In the genomic region with DNA sequence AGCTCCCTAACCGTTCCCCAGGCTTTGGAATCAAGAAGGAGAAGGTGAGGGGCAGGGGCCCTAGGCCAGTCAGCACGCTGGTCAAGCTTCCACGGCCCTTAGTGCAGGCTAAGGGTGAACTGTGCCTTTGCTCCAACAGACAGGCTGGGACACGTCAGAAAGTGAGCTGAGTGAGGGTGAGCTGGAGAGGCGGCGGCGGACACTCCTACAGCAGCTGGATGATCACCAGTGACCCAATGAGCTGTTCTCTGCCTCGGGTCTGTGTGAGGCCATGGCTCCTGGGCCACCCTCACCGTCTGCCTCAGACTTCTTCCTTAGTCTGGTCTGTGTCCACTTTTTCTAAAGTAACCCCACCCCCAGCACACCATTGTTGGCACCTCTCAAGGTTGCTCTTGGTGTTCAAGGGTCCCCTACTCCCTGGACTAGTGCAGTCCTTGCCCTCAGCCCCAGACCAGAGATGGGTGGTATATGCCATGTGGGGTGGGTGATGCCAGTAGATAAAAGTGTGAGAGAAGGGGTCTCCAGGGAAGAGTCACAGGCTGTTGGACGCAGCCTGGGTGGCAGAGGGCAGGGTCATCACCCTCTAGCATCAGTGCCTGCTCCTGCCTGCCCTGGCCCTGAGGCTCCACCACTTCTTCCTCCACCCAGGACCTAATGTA, we compare ENCODE assay signal across 9 cellular contexts. TPM values are rescaled to one million over a fixed set of nuclear protein-coding genes. Genes with fewer than 3 reads are reported as not detected.
DNase-seq lines count a peak whose midpoint lies in the region; ATAC-seq, FAIRE-seq and TF ChIP-seq lines count a peak whose summit lies in the region.
"Had no signal": no experiment of that assay in that cellular context is flagged by ENCODE, and none has a peak within 500 bp of the region (broad histone marks: within the 10 kb centered on the region; RNA-seq: fewer than 3 reads in every experiment).

No MANE protein-coding gene starts in this region.

- peak; percentile 33 for TF ChIP-seq POLR2A in endothelial cell of umbilical vein (IDR thresholded peaks at IDR 0.05; ENCODE audit: low read depth, low read length)

- peak overlapping the region; percentile 15 for H3K23ac ChIP-seq in neuronal stem cell (ENCODE audit: low read depth, low read length, poor library complexity)

- WGBS in neuronal stem cell (ENCODE audit: extremely low coverage in 2 of 2, insufficient read length in 2 of 2, insufficient replicate concordance in 1 of 2), 2 donors: no CpG with 5 or more reads among the region's 10 CpGs

- H2AFZ ChIP-seq in endothelial cell of umbilical vein (ENCODE audit: low read depth, low read length) (no peak overlapping the region), neuronal stem cell (ENCODE audit: low read length) (no peak overlapping the region)

- no peak overlapping the region for H3K4ac ChIP-seq in neuronal stem cell (ENCODE audit: low read length)

- no peak overlapping the region for H2BK12ac ChIP-seq in neuronal stem cell (ENCODE audit: low read length)

- H3K9me3 ChIP-seq in CD8-positive, alpha-beta memory T cell (ENCODE audit: low read length): no peaks in the 10 kb centered on the region
- H3K9me3 ChIP-seq in endothelial cell of umbilical vein (replicated peaks; ENCODE audit: control insufficient read depth, insufficient read depth, low read length) (no peaks in the 10 kb centered on the region), neuronal stem cell (replicated peaks in 1 of 2; ENCODE audit: control insufficient read depth in 2 of 2, insufficient read depth in 1 of 2, low read depth in 1 of 2, low read length in 2 of 2) (peaks cover 0 to 2% of the 10 kb centered on the region in 2 donors)

- POLR2A ChIA-PET in CD8-positive, alpha-beta memory T cell (lab: Charles Lee): interaction anchor here (2.6 kb wide), 1 partner anchor 62 kb away, joined by 15 read pairs; a partner anchor contains a TSS
- POLR2A ChIA-PET in RWPE1 (lab: Yijun Ruan, JAX; ENCODE audit: low non-redundant PET): no interaction called here
- POLR2A ChIA-PET in endothelial cell of umbilical vein (lab: Charles Lee): interaction anchor here (1.7 kb wide), 1 partner anchor 97 kb away, joined by 8 read pairs; a partner anchor contains a TSS

- CTCF ChIA-PET in CD8-positive, alpha-beta memory T cell (lab: Charles Lee): interaction anchor here (0.9 to 10.3 kb wide), 14 partner anchors 8 to 285 kb away, joined by 3 to 248 read pairs (median 12); a partner anchor contains a TSS
- CTCF ChIA-PET in RWPE1 (lab: Yijun Ruan, JAX): interaction anchor here (0.6 to 2.4 kb wide), 5 partner anchors 60 to 290 kb away, joined by 3 to 18 read pairs (median 5); a partner anchor contains a TSS
- CTCF ChIA-PET in endothelial cell of umbilical vein (lab: Charles Lee): interaction anchor here (0.5 to 6.8 kb wide), 13 partner anchors 11 to 195 kb away, joined by 3 to 93 read pairs (median 5); a partner anchor contains a TSS

- H3K4me1 ChIP-seq in CD8-positive, alpha-beta memory T cell (ENCODE audit: insufficient read depth, low read length): peaks cover 17% of the 10 kb centered on the region
- H3K4me1 ChIP-seq in endothelial cell of umbilical vein (ENCODE audit: control insufficient read depth, extremely low read depth, insufficient read depth, low read length): peaks cover 31% of the 10 kb centered on the region
- peaks cover 2 to 3% of the 10 kb centered on the region in 2 donors for H3K4me1 ChIP-seq in neuronal stem cell (ENCODE audit: control insufficient read depth in 2 of 2, insufficient read depth in 1 of 2, low read depth in 1 of 2, low read length in 2 of 2)

- no peak overlapping the region for H2BK15ac ChIP-seq in neuronal stem cell (ENCODE audit: low read length)

- intact Hi-C loops in endothelial cell of umbilical vein (cut with micrococcal nuclease): loop anchor here (1.0 to 2.0 kb wide), 3 partner anchors 63 to 119 kb away; a partner anchor contains a TSS

- no peak overlapping the region for H3K4me2 ChIP-seq in endothelial cell of umbilical vein (ENCODE audit: insufficient read depth, low read length)
- H3K4me2 ChIP-seq in neuronal stem cell (ENCODE audit: insufficient read depth, low read length, poor library complexity, severe bottlenecking): no peak overlapping the region

- H3K4me1 Mint-ChIP-seq in CD8-positive, alpha-beta memory T cell: peaks cover 21 to 28% (median 23%) of the 10 kb centered on the region in 3 donors

- H2BK5ac ChIP-seq in neuronal stem cell (ENCODE audit: low read length): no peak overlapping the region

- no peaks in the 10 kb centered on the region for H3K27me3 Mint-ChIP-seq in CD8-positive, alpha-beta memory T cell

- TF ChIP-seq CTCF in RWPE1 (conservative IDR thresholded peaks at IDR 0.05; ENCODE audit: low read depth) (no peak), endothelial cell of umbilical vein (IDR thresholded peaks at IDR 0.05; ENCODE audit: extremely low read depth in 1 of 2, insufficient read depth in 1 of 2, low read depth in 1 of 2, low read length in 2 of 2) (no peak), GM20000 (IDR thresholded peaks at IDR 0.05; ENCODE audit: extremely low read depth, missing control alignments) (no peak)

- H3K36me3 ChIP-seq in CD8-positive, alpha-beta memory T cell (ENCODE audit: insufficient read depth, low read length): peaks cover 5% of the 10 kb centered on the region
- H3K36me3 ChIP-seq in endothelial cell of umbilical vein (ENCODE audit: control insufficient read depth in 2 of 2, extremely low read depth in 1 of 2, insufficient read depth in 2 of 2, low read length in 2 of 2) (peaks cover 26 to 42% of the 10 kb centered on the region in 2 experiments), neuronal stem cell (replicated peaks in 1 of 2; ENCODE audit: control insufficient read depth in 2 of 2, insufficient read depth in 2 of 2, low read length in 2 of 2) (peaks cover 45 to 93% of the 10 kb centered on the region in 2 donors)

- no peak overlapping the region for H2AK5ac ChIP-seq in neuronal stem cell (ENCODE audit: low read depth, low read length)

- no peak overlapping the region for H3K27ac ChIP-seq in CD8-positive, alpha-beta memory T cell (ENCODE audit: low read depth, low read length)
- H3K27ac ChIP-seq in RWPE1 (peak overlapping the region; percentile 82), endothelial cell of umbilical vein (ENCODE audit: insufficient read depth, low read depth, low read length) (no peak overlapping the region), neuronal stem cell (replicated peaks; ENCODE audit: low read length) (no peak overlapping the region)
- H3K27ac ChIP-seq: cardiac muscle cell had no signal

- H3K14ac ChIP-seq in neuronal stem cell (ENCODE audit: low read length): no peak overlapping the region

- no peak for ATAC-seq in HG03139 (IDR thresholded peaks at IDR 0.05; ENCODE audit: unreplicated experiment)

- no peaks in the 10 kb centered on the region for H3K9me1 ChIP-seq in endothelial cell of umbilical vein (replicated peaks; ENCODE audit: control insufficient read depth, extremely low read depth, insufficient read depth, low read length)

- no peaks in the 10 kb centered on the region for H3K79me2 ChIP-seq in endothelial cell of umbilical vein (ENCODE audit: control insufficient read depth, insufficient read depth, low read length)

- no peak overlapping the region for H4K8ac ChIP-seq in neuronal stem cell (ENCODE audit: low read depth, low read length)

- no peak for FAIRE-seq in endothelial cell of umbilical vein (lab: Jason Lieb, UNC)

- peak in 1 of 5 donors; percentile 42 for DNase-seq in CD8-positive, alpha-beta memory T cell
- peak; percentile 84 for DNase-seq in RWPE1 (ENCODE audit: low spot score)
- DNase-seq in endothelial cell of umbilical vein (ENCODE audit: low read depth, low spot score): no peak
- DNase-seq in neuronal stem cell (ENCODE audit: low spot score): no peak
- no peak for DNase-seq in GM20000 (ENCODE audit: low spot score)
- DNase-seq in HUDEP-2 (lab: John Stamatoyannopoulos, UW; ENCODE audit: unreplicated experiment in 76 of 76): no peak
- DNase-seq in NCI-H1417 (lab: John Stamatoyannopoulos, UW): no peak

- H3K9ac ChIP-seq in endothelial cell of umbilical vein (replicated peaks; ENCODE audit: extremely low read depth, insufficient read depth, low read length): no peak overlapping the region
- no peak overlapping the region for H3K9ac ChIP-seq in neuronal stem cell (ENCODE audit: low read depth, low read length, poor library complexity)

- no peaks in the 10 kb centered on the region for H3K27me3 ChIP-seq in CD8-positive, alpha-beta memory T cell (ENCODE audit: insufficient read depth, low read length, poor library complexity, severe bottlenecking)
- H3K27me3 ChIP-seq in endothelial cell of umbilical vein (ENCODE audit: control insufficient read depth in 2 of 2, insufficient read depth in 2 of 2, low read length in 2 of 2): no peaks in the 10 kb centered on the region
- H3K27me3 ChIP-seq in neuronal stem cell (ENCODE audit: control insufficient read depth in 3 of 3, insufficient read depth in 3 of 3, low read depth in 1 of 3, low read length in 3 of 3): no peaks in the 10 kb centered on the region
- H3K27me3 ChIP-seq: cardiac muscle cell had no signal

- H4K20me1 ChIP-seq in endothelial cell of umbilical vein (replicated peaks; ENCODE audit: control insufficient read depth, extremely low read depth, insufficient read depth, low read length): no peaks in the 10 kb centered on the region

- dilution Hi-C loops in endothelial cell of umbilical vein (cut with MboI; ENCODE audit: extremely low pct_ligation_motif_present, low sequenced_read_pairs): no loop called here

- H3K9me3 Mint-ChIP-seq in CD8-positive, alpha-beta memory T cell: no peaks in the 10 kb centered on the region

- no peak overlapping the region for H3K4me3 Mint-ChIP-seq in CD8-positive, alpha-beta memory T cell

- H3K36me3 Mint-ChIP-seq in CD8-positive, alpha-beta memory T cell: peaks cover 0 to 55% (median 3%) of the 10 kb centered on the region in 3 donors

- H3K79me1 ChIP-seq in neuronal stem cell (ENCODE audit: low read depth, low read length): no peaks in the 10 kb centered on the region

- BruUV-seq in endothelial cell of umbilical vein (replicated peaks; lab: Mats Ljungman, UMichigan): no TSS peak

- no peak overlapping the region for H3K4me3 ChIP-seq in CD8-positive, alpha-beta memory T cell (ENCODE audit: low read length)
- H3K4me3 ChIP-seq in endothelial cell of umbilical vein (replicated peaks in 1 of 3; ENCODE audit: insufficient read depth in 1 of 3, low read depth in 1 of 3, low read length in 3 of 3): no peak overlapping the region
- H3K4me3 ChIP-seq in neuronal stem cell (ENCODE audit: low read length in 2 of 2): peak overlapping the region in 1 of 2 donors; percentile 37
- H3K4me3 ChIP-seq: cardiac muscle cell had no signal

- no peak overlapping the region for H4K91ac ChIP-seq in neuronal stem cell (ENCODE audit: low read depth, low read length, poor library complexity)

- no peak overlapping the region for H3K18ac ChIP-seq in neuronal stem cell (ENCODE audit: low read length)

- H2BK120ac ChIP-seq in neuronal stem cell (ENCODE audit: low read depth, low read length): no peak overlapping the region

- peak overlapping the region in 7 of 8 donors; percentile 71 to 98 (median 91) for H3K27ac Mint-ChIP-seq in CD8-positive, alpha-beta memory T cell

RNA-seq across cellular contexts. Expression of a gene that starts 20.7 kb away (rescaled TPM):
- total RNA-seq in CD8-positive, alpha-beta memory T cell: 1 to 10 TPM; 9.0 to 9.9 TPM
- 2.0 TPM for polyA plus RNA-seq in CD8-positive, alpha-beta memory T cell
- total RNA-seq in endothelial cell of umbilical vein: 9.5 and 9.9 TPM in 2 replicates
- polyA plus RNA-seq in endothelial cell of umbilical vein: 5.4 TPM in 2 replicates
- polyA plus RNA-seq in endothelial cell of umbilical vein (2011; cell fraction: cytosol; rRNA removed): 4.3 and 5.3 TPM in 2 replicates
- 32.8 and 33.2 TPM in 2 replicates for polyA plus RNA-seq in endothelial cell of umbilical vein (2011; cell fraction: nucleus; rRNA removed)
- polyA plus RNA-seq in endothelial cell of umbilical vein (2012): 4.4 and 6.2 TPM in 2 replicates
- polyA minus RNA-seq in endothelial cell of umbilical vein: 7.8 and 9.3 TPM in 2 replicates
- 3.9 TPM for polyA minus RNA-seq in endothelial cell of umbilical vein (2011; cell fraction: cytosol; rRNA and poly(A)+ RNA removed)
- polyA minus RNA-seq in endothelial cell of umbilical vein (2011; cell fraction: nucleus; rRNA and poly(A)+ RNA removed): 8.2 and 11.7 TPM in 2 replicates
- polyA plus RNA-seq in neuronal stem cell (2013, experiment 1 of 2): 20.1 TPM
- 20.2 TPM for polyA plus RNA-seq in neuronal stem cell (2013, experiment 2 of 2)

RNA-seq across cellular contexts. Expression of a gene that starts 38.7 kb away (rescaled TPM):
- total RNA-seq in CD8-positive, alpha-beta memory T cell: under 1 TPM; 0.11 to 0.15 TPM
- not detected for polyA plus RNA-seq in CD8-positive, alpha-beta memory T cell
- total RNA-seq in endothelial cell of umbilical vein: 0.21 and 0.33 TPM in 2 replicates
- 0.10 and 0.11 TPM in 2 replicates for polyA plus RNA-seq in endothelial cell of umbilical vein
- polyA plus RNA-seq in endothelial cell of umbilical vein (2011; cell fraction: cytosol; rRNA removed): 0.06 TPM in 2 replicates
- polyA plus RNA-seq in endothelial cell of umbilical vein (2011; cell fraction: nucleus; rRNA removed): 0.78 and 0.90 TPM in 2 replicates
- 0.16 and 0.56 TPM in 2 replicates for polyA plus RNA-seq in endothelial cell of umbilical vein (2012)
- polyA minus RNA-seq in endothelial cell of umbilical vein: 0.36 and 0.62 TPM in 2 replicates
- not detected for polyA minus RNA-seq in endothelial cell of umbilical vein (2011; cell fraction: cytosol; rRNA and poly(A)+ RNA removed)
- polyA minus RNA-seq in endothelial cell of umbilical vein (2011; cell fraction: nucleus; rRNA and poly(A)+ RNA removed): 0.72 and 0.87 TPM in 2 replicates
- polyA plus RNA-seq in neuronal stem cell (2013, experiment 1 of 2): 0.18 TPM
- 0.14 TPM for polyA plus RNA-seq in neuronal stem cell (2013, experiment 2 of 2)
